Comparison of ENCODE assay signal across 8 cellular contexts in the genomic region with DNA sequence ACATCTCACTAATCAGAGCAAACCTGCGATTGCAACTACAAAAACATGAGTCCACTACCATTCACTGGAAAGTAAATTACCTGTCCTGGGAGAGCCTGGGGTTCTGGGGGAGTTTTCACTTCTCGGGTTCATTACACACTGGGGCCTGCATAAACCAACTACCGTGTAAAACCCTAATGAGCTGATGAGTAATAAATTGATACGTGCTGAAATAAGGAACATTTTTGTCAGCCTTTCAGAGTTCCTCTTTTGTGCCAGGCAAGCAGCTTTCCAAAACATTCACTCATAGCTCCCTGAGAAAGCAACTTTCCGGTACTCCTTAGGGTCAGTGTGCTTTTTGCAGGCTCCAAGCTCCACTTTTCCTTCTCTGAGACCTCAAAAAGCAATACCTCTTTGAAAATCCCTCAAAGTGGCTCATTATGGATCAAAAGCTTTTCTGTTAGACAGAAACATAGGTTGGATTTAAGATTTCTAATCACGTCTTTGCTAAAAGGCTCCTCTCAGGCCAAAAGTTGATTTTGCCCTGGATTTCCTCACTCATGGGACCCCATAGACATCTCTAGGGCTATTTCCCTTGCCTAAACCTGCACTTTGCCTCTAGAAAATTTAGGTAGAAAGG.
DNase-seq lines count a peak whose midpoint lies in the region; ATAC-seq and TF ChIP-seq lines count a peak whose summit lies in the region.

No MANE protein-coding gene starts in this region.

- peak; percentile 44 for DNase-seq in KBM-7
- peak; percentile 60 for DNase-seq in stimulated activated naive B cell treated with anti-CD40 and anti-IgM and Interleukin-4, amounts not matched to agents 10 μg/mL and 1 μg/mL and 100 μg/mL, for 72 hours
- DNase-seq in NCI-H2171 treated with DMSO at 0.1 percent for 48 hours (lab: John Stamatoyannopoulos, UW), result no peak
- DNase-seq in dermis blood vessel endothelial cell, result no peak
- no peak for DNase-seq in dorsolateral prefrontal cortex

- intact Hi-C loops in dorsolateral prefrontal cortex (cut with DNase I), result no loop called here

- H3K4me3 Mint-ChIP-seq in stimulated activated naive B cell treated with anti-CD40 and anti-IgM and Interleukin-4, amounts not matched to agents 10 μg/mL and 1 μg/mL and 100 μg/mL, for 72 hours, result peak overlapping the region; percentile 50 to 66

- peaks cover 28 to 50% of the 10 kb centered on the region in 2 donors for H3K4me1 Mint-ChIP-seq in stimulated activated naive B cell treated with anti-CD40 and anti-IgM and Interleukin-4, amounts not matched to agents 10 μg/mL and 1 μg/mL and 100 μg/mL, for 72 hours

- peak overlapping the region; percentile 91 for H3K27ac Mint-ChIP-seq in stimulated activated naive B cell treated with anti-CD40 and anti-IgM and Interleukin-4, amounts not matched to agents 10 μg/mL and 1 μg/mL and 100 μg/mL, for 72 hours

- H3K27ac ChIP-seq in dorsolateral prefrontal cortex, result peak overlapping the region in 25 of 59 donors; percentile 4 to 72 (median 33)

- peak; percentile 80 for ATAC-seq in GM18502 (IDR thresholded peaks at IDR 0.05; ENCODE audit: poor library complexity, unreplicated experiment)
- peak; percentile 69 for ATAC-seq in GM21515 (IDR thresholded peaks at IDR 0.05; ENCODE audit: unreplicated experiment)
- peak; percentile 49 for ATAC-seq in esophagus mucosa
- peak; percentile 92 to 93 for ATAC-seq in stimulated activated naive B cell treated with anti-CD40 and anti-IgM and Interleukin-4, amounts not matched to agents 10 μg/mL and 1 μg/mL and 100 μg/mL, for 72 hours (replicated peaks)

- no peak for TF ChIP-seq CTCF in dorsolateral prefrontal cortex (IDR thresholded peaks at IDR 0.05 in 54 of 56, conservative IDR thresholded peaks at IDR 0.05 in 2 of 56; ENCODE audit: low read depth in 1 of 56, partially characterized antibody in 56 of 56)

- in situ Hi-C loops in KBM-7 (cut with MboI; ENCODE audit: low pct_unique_long_range_greater_than_20kb, low sequenced_read_pairs), result no loop called here

- peak overlapping the region in 6 of 59 donors; percentile 1 to 20 (median 11) for H3K4me3 ChIP-seq in dorsolateral prefrontal cortex

- peaks cover 9 to 28% of the 10 kb centered on the region in 2 donors for H3K36me3 Mint-ChIP-seq in stimulated activated naive B cell treated with anti-CD40 and anti-IgM and Interleukin-4, amounts not matched to agents 10 μg/mL and 1 μg/mL and 100 μg/mL, for 72 hours

- no peaks in the 10 kb centered on the region for H3K27me3 ChIP-seq in dorsolateral prefrontal cortex

- no peaks in the 10 kb centered on the region for H3K9me3 Mint-ChIP-seq in stimulated activated naive B cell treated with anti-CD40 and anti-IgM and Interleukin-4, amounts not matched to agents 10 μg/mL and 1 μg/mL and 100 μg/mL, for 72 hours

- no peaks in the 10 kb centered on the region for H3K27me3 Mint-ChIP-seq in stimulated activated naive B cell treated with anti-CD40 and anti-IgM and Interleukin-4, amounts not matched to agents 10 μg/mL and 1 μg/mL and 100 μg/mL, for 72 hours

Comparison
In these comparisons a context has a peak if more than half of its experiments do, and no peak if none do; other contexts are left out.
1. DNase-seq: peak in KBM-7 (single experiment) and stimulated activated naive B cell treated with anti-CD40 and anti-IgM and Interleukin-4, amounts not matched to agents 10 μg/mL and 1 μg/mL and 100 μg/mL, for 72 hours (single experiment); none in NCI-H2171 treated with DMSO at 0.1 percent for 48 hours (single experiment), dermis blood vessel endothelial cell (single experiment) and dorsolateral prefrontal cortex (0 of 10).
2. Peak in every context shown above with its lines, with median percentiles within 50 percentile points of each other: ATAC-seq.